ENCODE assay signal across 11 cellular contexts in genomic region chr2:181462032-181462431, GRCh38. TPM values are rescaled to one million over a fixed set of nuclear protein-coding genes. Genes with fewer than 3 reads are reported as not detected.
A peak's percentile ranks its signal among the peaks of the same experiment; 100 is the strongest.
DNase-seq lines count a peak whose midpoint lies in the region; ATAC-seq and TF ChIP-seq lines count a peak whose summit lies in the region.
"Had no signal": no experiment of that assay in that cellular context is flagged by ENCODE, and none has a peak within 500 bp of the region (broad histone marks: within the 10 kb centered on the region; RNA-seq: fewer than 3 reads in every experiment).

No MANE protein-coding gene starts in this region.

- peak overlapping the region; percentile 87 for H3K27ac Mint-ChIP-seq in activated B cell treated with CpG ODN at 0.5 μM for 24 hours
- peak overlapping the region; percentile 67 for H3K27ac Mint-ChIP-seq in stimulated activated effector memory CD8-positive, alpha-beta T cell treated with anti-CD3 and anti-CD28 coated beads, Interleukin-12 subunit alpha, Interleukin-12 subunit beta, amount 100 ng/mL, for 72 hours

- DNase-seq in NOMO-1 treated with DMSO at 0.1 percent for 48 hours (lab: John Stamatoyannopoulos, UW; ENCODE audit: unreplicated experiment), result peak; percentile 14
- no peak for DNase-seq in NOMO-1 treated with dmso at 0.1 percent for 144 hours (lab: John Stamatoyannopoulos, UW; ENCODE audit: unreplicated experiment)
- DNase-seq in activated B cell treated with CpG ODN at 0.5 μM for 24 hours, result no peak
- DNase-seq in stimulated activated effector memory CD8-positive, alpha-beta T cell treated with anti-CD3 and anti-CD28 coated beads, Interleukin-12 subunit alpha, Interleukin-12 subunit beta, amount 100 ng/mL, for 72 hours (ENCODE audit: low spot score in 2 of 2), result no peak
- DNase-seq in HAP-1 (ENCODE audit: low spot score in 2 of 2), result no peak
- no peak for DNase-seq in NCI-H1417 treated with DMSO at 0.1 percent for 48 hours (lab: John Stamatoyannopoulos, UW)
- DNase-seq in NK-92 treated with Interleukin-12 subunit alpha and Interleukin-12 subunit beta, amount 100 ng/mL, for 24 hours (lab: John Stamatoyannopoulos, UW), result no peak
- DNase-seq: 8988T, T1000 had no signal

- TF ChIP-seq CTCF in activated B cell treated with CpG ODN at 0.5 μM for 24 hours (IDR thresholded peaks at IDR 0.05), result no peak

- POLR2A ChIA-PET in activated B cell treated with CpG ODN at 0.5 μM for 24 hours (lab: Charles Lee), result interaction anchor here (1.0 to 1.4 kb wide), 3 partner anchors 51 to 157 kb away, joined by 3 to 10 read pairs (median 7); no protein-coding TSS in a partner anchor

- H3K27me3 ChIP-seq in HAP-1 (ENCODE audit: low read depth), result no peaks in the 10 kb centered on the region

- H3K4me3 ChIP-seq in HAP-1, result no peak overlapping the region
- H3K4me3 ChIP-seq: thoracic aorta had no signal

- peak; percentile 30 for ATAC-seq in HG02885 (IDR thresholded peaks at IDR 0.05; ENCODE audit: poor library complexity, unreplicated experiment)
- peak; percentile 12 for ATAC-seq in activated B cell treated with CpG ODN at 0.5 μM for 24 hours (ENCODE audit: low read depth)
- ATAC-seq in stimulated activated effector memory CD8-positive, alpha-beta T cell treated with anti-CD3 and anti-CD28 coated beads, Interleukin-12 subunit alpha, Interleukin-12 subunit beta, amount 100 ng/mL, for 72 hours, result no peak

- H3K4me1 Mint-ChIP-seq in activated B cell treated with CpG ODN at 0.5 μM for 24 hours, result peaks cover 82% of the 10 kb centered on the region
- peaks cover 61% of the 10 kb centered on the region for H3K4me1 Mint-ChIP-seq in stimulated activated effector memory CD8-positive, alpha-beta T cell treated with anti-CD3 and anti-CD28 coated beads, Interleukin-12 subunit alpha, Interleukin-12 subunit beta, amount 100 ng/mL, for 72 hours

- peaks cover 33% of the 10 kb centered on the region for H3K4me1 ChIP-seq in HAP-1

- peak overlapping the region; percentile 70 for H3K4me3 Mint-ChIP-seq in activated B cell treated with CpG ODN at 0.5 μM for 24 hours
- peak overlapping the region; percentile 87 for H3K4me3 Mint-ChIP-seq in stimulated activated effector memory CD8-positive, alpha-beta T cell treated with anti-CD3 and anti-CD28 coated beads, Interleukin-12 subunit alpha, Interleukin-12 subunit beta, amount 100 ng/mL, for 72 hours

- intact Hi-C loops in activated B cell treated with CpG ODN at 0.5 μM for 24 hours (cut with micrococcal nuclease), result loop anchor here (1.0 to 5.0 kb wide), 2 partner anchors 158 to 430 kb away; partner anchors contain the start of gene ITPRID2

- CTCF ChIA-PET in activated B cell treated with CpG ODN at 0.5 μM for 24 hours (lab: Charles Lee), result interaction anchor here (1.3 to 1.9 kb wide), 2 partner anchors 158 to 357 kb away, joined by 4 to 11 read pairs; no protein-coding TSS in a partner anchor

- no peaks in the 10 kb centered on the region for H3K9me3 ChIP-seq in HAP-1
- H3K9me3 ChIP-seq: thoracic aorta had no signal

- peaks cover 39% of the 10 kb centered on the region for H3K36me3 Mint-ChIP-seq in activated B cell treated with CpG ODN at 0.5 μM for 24 hours (ENCODE audit: low read depth)
- peaks cover 89% of the 10 kb centered on the region for H3K36me3 Mint-ChIP-seq in stimulated activated effector memory CD8-positive, alpha-beta T cell treated with anti-CD3 and anti-CD28 coated beads, Interleukin-12 subunit alpha, Interleukin-12 subunit beta, amount 100 ng/mL, for 72 hours

- in situ Hi-C loops in HAP-1 (cut with MboI; ENCODE audit: low sequenced_read_pairs), result loop anchor here (25.0 kb wide), 1 partner anchor 350 kb away; no protein-coding TSS in a partner anchor

- H3K9me3 Mint-ChIP-seq in activated B cell treated with CpG ODN at 0.5 μM for 24 hours, result no peaks in the 10 kb centered on the region
- H3K9me3 Mint-ChIP-seq in stimulated activated effector memory CD8-positive, alpha-beta T cell treated with anti-CD3 and anti-CD28 coated beads, Interleukin-12 subunit alpha, Interleukin-12 subunit beta, amount 100 ng/mL, for 72 hours, result no peaks in the 10 kb centered on the region

- H3K36me3 ChIP-seq in HAP-1 (replicated peaks), result no peaks in the 10 kb centered on the region
- H3K36me3 ChIP-seq: thoracic aorta had no signal

- no peaks in the 10 kb centered on the region for H3K27me3 Mint-ChIP-seq in activated B cell treated with CpG ODN at 0.5 μM for 24 hours

RNA-seq across cellular contexts. Expression of gene ITGA4, which starts 4.8 kb away (rescaled TPM):
- total RNA-seq in activated B cell treated with CpG ODN at 0.5 μM for 24 hours, result 89.2 and 104 TPM in 2 replicates
